Comparison of ENCODE assay signal across 1 cellular context in genomic region chr15:65305144-65305758, GRCh38.
TF ChIP-seq lines count a peak whose summit lies in the region.

No MANE protein-coding gene starts in this region.

TF ChIP-seq in HepG2, 621 proteins besides CTCF, POLR2A, EP300 and RAD21 (continues in another document):
- no peak for TF ChIP-seq ZNF143 (CRISPR knock-in tag; IDR thresholded peaks at IDR 0.05)
- no peak for TF ChIP-seq FOXP1 (IDR thresholded peaks at IDR 0.05)
- 0 out of 2 replicates have a peak, but pooled peaks have one; percentile 4 for TF ChIP-seq FOXP1 (CRISPR knock-in tag; IDR thresholded peaks at IDR 0.05)
- TF ChIP-seq DPF2 (CRISPR knock-in tag; IDR thresholded peaks at IDR 0.05; ENCODE audit: borderline replicate concordance, low read depth), result no peak
- 0 out of 2 replicates have a peak, but pooled peaks have one; percentile 10 for TF ChIP-seq ZNF788 (CRISPR knock-in tag; IDR thresholded peaks at IDR 0.05; ENCODE audit: borderline replicate concordance)
- 0 out of 2 replicates have a peak, but pooled peaks have one; percentile 29 for TF ChIP-seq ZNF773 (CRISPR knock-in tag; IDR thresholded peaks at IDR 0.05; ENCODE audit: borderline replicate concordance)
- no peak for TF ChIP-seq TCF12 (IDR thresholded peaks at IDR 0.05)
- TF ChIP-seq TCF12 (CRISPR knock-in tag; IDR thresholded peaks at IDR 0.05), result no peak
- no peak for TF ChIP-seq LCORL (IDR thresholded peaks at IDR 0.05)
- TF ChIP-seq LCORL (CRISPR knock-in tag; IDR thresholded peaks at IDR 0.05), result 0 out of 2 replicates have a peak, but pooled peaks have one; percentile 4
- TF ChIP-seq KLF16 (CRISPR knock-in tag; IDR thresholded peaks at IDR 0.05), result no peak
- TF ChIP-seq ZNF501 (CRISPR knock-in tag; IDR thresholded peaks at IDR 0.05), result peak; percentile 24; the same call in 1 of the 2 replicates
- no peak for TF ChIP-seq THYN1 (CRISPR knock-in tag; IDR thresholded peaks at IDR 0.05; ENCODE audit: borderline replicate concordance, low read depth)
- no peak for TF ChIP-seq MXI1 (IDR thresholded peaks at IDR 0.05; ENCODE audit: borderline replicate concordance, low read depth, low read length)
- TF ChIP-seq U2AF1 (optimal IDR thresholded peaks at IDR 0.05; ENCODE audit: low read depth, low read length), result no peak
- no peak for TF ChIP-seq NFE2 (CRISPR knock-in tag; IDR thresholded peaks at IDR 0.05)
- TF ChIP-seq ZNF720 (CRISPR knock-in tag; IDR thresholded peaks at IDR 0.05), result no peak
- TF ChIP-seq ZNF251 (CRISPR knock-in tag; IDR thresholded peaks at IDR 0.05), result no peak
- no peak for TF ChIP-seq TBP (CRISPR knock-in tag; IDR thresholded peaks at IDR 0.05)
- TF ChIP-seq KLF11 (CRISPR knock-in tag; IDR thresholded peaks at IDR 0.05), result no peak
- no peak for TF ChIP-seq ELF3 (CRISPR knock-in tag; IDR thresholded peaks at IDR 0.05)
- TF ChIP-seq TBX2 (CRISPR knock-in tag; IDR thresholded peaks at IDR 0.05; ENCODE audit: borderline replicate concordance), result peak; percentile 30; the same call in 1 of the 2 replicates
- TF ChIP-seq ZNF367 (CRISPR knock-in tag; IDR thresholded peaks at IDR 0.05; ENCODE audit: borderline replicate concordance), result no peak
- no peak for TF ChIP-seq ZNF747 (CRISPR knock-in tag; IDR thresholded peaks at IDR 0.05; ENCODE audit: borderline replicate concordance)
- no peak for TF ChIP-seq ZNF776 (CRISPR knock-in tag; IDR thresholded peaks at IDR 0.05)
- no peak for TF ChIP-seq ZNF672 (CRISPR knock-in tag; IDR thresholded peaks at IDR 0.05)
- no peak for TF ChIP-seq TOPORS (CRISPR knock-in tag; IDR thresholded peaks at IDR 0.05)
- TF ChIP-seq ZNF619 (CRISPR knock-in tag; IDR thresholded peaks at IDR 0.05), result no peak
- no peak for TF ChIP-seq MAF1 (CRISPR knock-in tag; IDR thresholded peaks at IDR 0.05; ENCODE audit: borderline replicate concordance)
- no peak for TF ChIP-seq ZNF512 (CRISPR knock-in tag; IDR thresholded peaks at IDR 0.05)
- TF ChIP-seq TARDBP (CRISPR knock-in tag; IDR thresholded peaks at IDR 0.05), result no peak
- TF ChIP-seq KDM5A (IDR thresholded peaks at IDR 0.05; ENCODE audit: borderline replicate concordance, low read length), result 0 out of 2 replicates have a peak, but pooled peaks have one; percentile 3
- TF ChIP-seq CBX5 (CRISPR knock-in tag; IDR thresholded peaks at IDR 0.05; ENCODE audit: borderline replicate concordance), result no peak
- no peak for TF ChIP-seq HNF4A (CRISPR knock-in tag; IDR thresholded peaks at IDR 0.05)
- TF ChIP-seq, protein P1, sequence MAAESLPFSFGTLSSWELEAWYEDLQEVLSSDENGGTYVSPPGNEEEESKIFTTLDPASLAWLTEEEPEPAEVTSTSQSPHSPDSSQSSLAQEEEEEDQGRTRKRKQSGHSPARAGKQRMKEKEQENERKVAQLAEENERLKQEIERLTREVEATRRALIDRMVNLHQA (CRISPR knock-in tag; IDR thresholded peaks at IDR 0.05), result no peak
- TF ChIP-seq TFE3 (CRISPR knock-in tag; IDR thresholded peaks at IDR 0.05), result no peak
- TF ChIP-seq FOXP4 (CRISPR knock-in tag; IDR thresholded peaks at IDR 0.05), result no peak
- TF ChIP-seq POLR2AphosphoS5 (IDR thresholded peaks at IDR 0.05; ENCODE audit: low read depth, low read length), result no peak
- TF ChIP-seq PRMT3 (CRISPR knock-in tag; IDR thresholded peaks at IDR 0.05; ENCODE audit: borderline replicate concordance, low read depth), result no peak
- no peak for TF ChIP-seq CC2D1A (CRISPR knock-in tag; IDR thresholded peaks at IDR 0.05)
- no peak for TF ChIP-seq ZNF317 (CRISPR knock-in tag; IDR thresholded peaks at IDR 0.05)
- TF ChIP-seq ZNF280B (CRISPR knock-in tag; IDR thresholded peaks at IDR 0.05; ENCODE audit: borderline replicate concordance), result no peak
- TF ChIP-seq KDM5B (CRISPR knock-in tag; IDR thresholded peaks at IDR 0.05; ENCODE audit: borderline replicate concordance), result 0 out of 2 replicates have a peak, but pooled peaks have one; percentile 4
- TF ChIP-seq ZNF816 (CRISPR knock-in tag; IDR thresholded peaks at IDR 0.05; ENCODE audit: borderline replicate concordance), result no peak
- TF ChIP-seq ARNT2 (CRISPR knock-in tag; IDR thresholded peaks at IDR 0.05; ENCODE audit: low read depth), result no peak
- peak; percentile 52 for TF ChIP-seq UBTF (CRISPR knock-in tag; IDR thresholded peaks at IDR 0.05)
- no peak for TF ChIP-seq ZNF879 (CRISPR knock-in tag; IDR thresholded peaks at IDR 0.05)
- no peak for TF ChIP-seq CBX2 (IDR thresholded peaks at IDR 0.05; ENCODE audit: low read depth, low read length)
- no peak for TF ChIP-seq CBX2 (CRISPR knock-in tag; IDR thresholded peaks at IDR 0.05; ENCODE audit: low read depth)
- no peak for TF ChIP-seq ZMYM4 (CRISPR knock-in tag; IDR thresholded peaks at IDR 0.05)
- TF ChIP-seq ZBTB21 (CRISPR knock-in tag; IDR thresholded peaks at IDR 0.05), result no peak
- TF ChIP-seq HDAC1 (CRISPR knock-in tag; IDR thresholded peaks at IDR 0.05), result peak; percentile 44; the same call in 1 of the 2 replicates
- TF ChIP-seq KLF12 (CRISPR knock-in tag; IDR thresholded peaks at IDR 0.05; ENCODE audit: borderline replicate concordance), result no peak
- peak; percentile 10; the same call in 1 of the 2 replicates for TF ChIP-seq ATF7-NPFF (CRISPR knock-in tag; IDR thresholded peaks at IDR 0.05; ENCODE audit: low read depth)
- no peak for TF ChIP-seq SAFB2 (CRISPR knock-in tag; IDR thresholded peaks at IDR 0.05; ENCODE audit: borderline replicate concordance, low read depth)
- TF ChIP-seq, protein P2, sequence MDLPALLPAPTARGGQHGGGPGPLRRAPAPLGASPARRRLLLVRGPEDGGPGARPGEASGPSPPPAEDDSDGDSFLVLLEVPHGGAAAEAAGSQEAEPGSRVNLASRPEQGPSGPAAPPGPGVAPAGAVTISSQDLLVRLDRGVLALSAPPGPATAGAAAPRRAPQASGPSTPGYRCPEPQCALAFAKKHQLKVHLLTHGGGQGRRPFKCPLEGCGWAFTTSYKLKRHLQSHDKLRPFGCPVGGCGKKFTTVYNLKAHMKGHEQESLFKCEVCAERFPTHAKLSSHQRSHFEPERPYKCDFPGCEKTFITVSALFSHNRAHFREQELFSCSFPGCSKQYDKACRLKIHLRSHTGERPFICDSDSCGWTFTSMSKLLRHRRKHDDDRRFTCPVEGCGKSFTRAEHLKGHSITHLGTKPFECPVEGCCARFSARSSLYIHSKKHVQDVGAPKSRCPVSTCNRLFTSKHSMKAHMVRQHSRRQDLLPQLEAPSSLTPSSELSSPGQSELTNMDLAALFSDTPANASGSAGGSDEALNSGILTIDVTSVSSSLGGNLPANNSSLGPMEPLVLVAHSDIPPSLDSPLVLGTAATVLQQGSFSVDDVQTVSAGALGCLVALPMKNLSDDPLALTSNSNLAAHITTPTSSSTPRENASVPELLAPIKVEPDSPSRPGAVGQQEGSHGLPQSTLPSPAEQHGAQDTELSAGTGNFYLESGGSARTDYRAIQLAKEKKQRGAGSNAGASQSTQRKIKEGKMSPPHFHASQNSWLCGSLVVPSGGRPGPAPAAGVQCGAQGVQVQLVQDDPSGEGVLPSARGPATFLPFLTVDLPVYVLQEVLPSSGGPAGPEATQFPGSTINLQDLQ (CRISPR knock-in tag; IDR thresholded peaks at IDR 0.05), result 0 out of 2 replicates have a peak, but pooled peaks have one; percentile 16
- TF ChIP-seq HNRNPL (IDR thresholded peaks at IDR 0.05; ENCODE audit: low read depth, low read length), result no peak
